In the genomic region with DNA sequence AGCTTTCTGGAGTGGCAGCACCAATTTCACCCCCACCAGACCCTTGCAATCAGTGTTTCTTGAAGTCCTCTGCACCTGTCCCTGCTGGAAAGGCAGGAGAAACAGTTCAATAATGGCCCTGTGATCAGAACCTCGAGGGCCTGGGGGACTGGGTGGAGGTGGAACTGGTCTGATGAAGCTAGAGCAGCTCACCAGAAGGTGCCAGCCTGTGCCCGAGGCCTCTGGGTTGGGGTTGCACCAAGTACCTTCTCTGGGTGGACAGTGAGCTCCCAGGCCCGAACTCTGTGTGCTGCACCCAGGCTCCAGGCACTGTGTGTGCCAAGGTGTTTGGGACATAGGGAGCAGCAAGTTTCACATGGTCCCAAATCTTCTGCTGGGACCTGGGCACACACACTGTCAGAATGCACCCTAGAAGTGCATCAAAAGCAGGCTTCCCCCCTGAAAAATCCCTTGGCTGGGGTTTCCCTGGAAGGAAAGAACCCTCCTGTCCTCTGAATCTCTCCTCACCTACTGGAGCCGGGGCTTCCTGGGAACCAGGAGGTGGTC, we compare ENCODE assay signal across 30 cellular contexts. TPM values are rescaled to one million over a fixed set of nuclear protein-coding genes. Genes with fewer than 3 reads are reported as not detected.
"Had no signal": no experiment of that assay in that cellular context is flagged by ENCODE, and none has a peak within 500 bp of the region (broad histone marks: within the 10 kb centered on the region; RNA-seq: fewer than 3 reads in every experiment).

No MANE protein-coding gene starts in this region.

- H3K4me3 ChIP-seq: body of pancreas, esophagus squamous epithelium had no signal

- H3K4me1 ChIP-seq: body of pancreas had no signal

- H3K4me3 Mint-ChIP-seq: activated CD4-positive, alpha-beta memory T cell treated with anti-CD3 and anti-CD28 coated beads, Interleukin-2, amount 10 ng/mL, durations not matched to agents 7 days and 5 days; activated CD4-positive, alpha-beta T cell treated with anti-CD3 and anti-CD28 coated beads for 36 hours; activated CD4-positive, alpha-beta T cell treated with anti-CD3 and anti-CD28 coated beads, Interleukin-2, amount 10 ng/mL, durations not matched to agents 24 days and 14 days; activated naive CD8-positive, alpha-beta T cell; activated T-cell treated with anti-CD3 and anti-CD28 coated beads, Interleukin-2, amount 50 U/mL, for 24 hours; activated T-cell treated with anti-CD3 and anti-CD28 coated beads, Interleukin-2, amount 50 U/mL, for 72 hours; effector memory CD8-positive, alpha-beta T cell had no signal

- DNase-seq: activated CD4-positive, alpha-beta memory T cell treated with anti-CD3 and anti-CD28 coated beads, Interleukin-2, amount 10 ng/mL, durations not matched to agents 7 days and 5 days; activated CD4-positive, alpha-beta T cell treated with anti-CD3 and anti-CD28 coated beads for 36 hours; activated CD4-positive, alpha-beta T cell treated with anti-CD3 and anti-CD28 coated beads, Interleukin-2, amount 10 ng/mL, durations not matched to agents 24 days and 14 days; activated CD4-positive, CD25-positive, alpha-beta regulatory T cell; activated CD4-positive, CD25-positive, alpha-beta regulatory T cell treated with anti-CD3 and anti-CD28 coated beads, Interleukin-2, amount 50 U/mL, for 72 hours; activated CD8-positive, alpha-beta memory T cell treated with anti-CD3 and anti-CD28 coated beads, Interleukin-2, amount 50 U/mL, for 48 hours; activated gamma-delta T cell; activated naive CD4-positive, alpha-beta T cell; activated naive CD4-positive, alpha-beta T cell treated with anti-CD3 and anti-CD28 coated beads, Interleukin-2, amount 50 U/mL, for 16 hours; activated T-cell treated with anti-CD3 and anti-CD28 coated beads for 4 hours; activated T-cell treated with anti-CD3 and anti-CD28 coated beads, Interleukin-2, amount 50 U/mL, for 24 hours; activated T-cell treated with anti-CD3 and anti-CD28 coated beads, Interleukin-2, amount 50 U/mL, for 72 hours; amygdala; aorta; body of pancreas; caudate nucleus; cortex of kidney; dermis blood vessel endothelial cell; effector CD4-positive, alpha-beta T cell; effector memory CD8-positive, alpha-beta T cell; esophagus squamous epithelium; foreskin melanocyte; T-helper 2 cell had no signal

- H3K9me3 Mint-ChIP-seq: activated CD4-positive, alpha-beta memory T cell treated with anti-CD3 and anti-CD28 coated beads, Interleukin-2, amount 10 ng/mL, durations not matched to agents 7 days and 5 days; activated CD4-positive, alpha-beta T cell treated with anti-CD3 and anti-CD28 coated beads, Interleukin-2, amount 10 ng/mL, durations not matched to agents 24 days and 14 days; activated T-cell treated with anti-CD3 and anti-CD28 coated beads, Interleukin-2, amount 50 U/mL, for 24 hours; activated T-cell treated with anti-CD3 and anti-CD28 coated beads, Interleukin-2, amount 50 U/mL, for 72 hours; effector memory CD8-positive, alpha-beta T cell had no signal

- ATAC-seq: activated CD4-positive, alpha-beta T cell treated with anti-CD3 and anti-CD28 coated beads for 36 hours; activated T-cell treated with anti-CD3 and anti-CD28 coated beads, Interleukin-2, amount 50 U/mL, for 72 hours; body of pancreas; effector memory CD8-positive, alpha-beta T cell had no signal

- H3K27me3 ChIP-seq: body of pancreas had no signal

- H3K36me3 ChIP-seq: esophagus squamous epithelium had no signal

- H3K27ac Mint-ChIP-seq: activated CD4-positive, alpha-beta memory T cell treated with anti-CD3 and anti-CD28 coated beads, Interleukin-2, amount 10 ng/mL, durations not matched to agents 7 days and 5 days; activated CD4-positive, alpha-beta T cell treated with anti-CD3 and anti-CD28 coated beads for 36 hours; activated CD4-positive, alpha-beta T cell treated with anti-CD3 and anti-CD28 coated beads, Interleukin-2, amount 10 ng/mL, durations not matched to agents 24 days and 14 days; activated naive CD8-positive, alpha-beta T cell; activated T-cell treated with anti-CD3 and anti-CD28 coated beads, Interleukin-2, amount 50 U/mL, for 24 hours; activated T-cell treated with anti-CD3 and anti-CD28 coated beads, Interleukin-2, amount 50 U/mL, for 72 hours; effector memory CD8-positive, alpha-beta T cell had no signal

- H3K4me1 Mint-ChIP-seq: activated CD4-positive, alpha-beta memory T cell treated with anti-CD3 and anti-CD28 coated beads, Interleukin-2, amount 10 ng/mL, durations not matched to agents 7 days and 5 days; activated CD4-positive, alpha-beta T cell treated with anti-CD3 and anti-CD28 coated beads for 36 hours; activated CD4-positive, alpha-beta T cell treated with anti-CD3 and anti-CD28 coated beads, Interleukin-2, amount 10 ng/mL, durations not matched to agents 24 days and 14 days had no signal

- H3K9me3 ChIP-seq: body of pancreas, esophagus squamous epithelium had no signal

- H3K27ac ChIP-seq: body of pancreas, epithelial cell of prostate, esophagus squamous epithelium had no signal

RNA-seq across cellular contexts. Expression of a gene that starts 17.3 kb away (rescaled TPM):
- total RNA-seq: activated CD4-positive, alpha-beta memory T cell treated with anti-CD3 and anti-CD28 coated beads, Interleukin-2, amount 10 ng/mL, durations not matched to agents 7 days and 5 days; activated CD4-positive, alpha-beta T cell treated with anti-CD3 and anti-CD28 coated beads for 36 hours; activated CD4-positive, alpha-beta T cell treated with anti-CD3 and anti-CD28 coated beads, Interleukin-2, amount 10 ng/mL, durations not matched to agents 24 days and 14 days; activated T-cell treated with anti-CD3 and anti-CD28 coated beads, Interleukin-2, amount 50 U/mL, for 72 hours; chondrocyte; endothelial cell of umbilical vein; fibroblast of lung; fibroblast of villous mesenchyme; T-helper 1 cell treated with Interleukin-12 subunit alpha and Interleukin-12 subunit beta and Interleukin-4 antibody, amounts not matched to agents 30 ng/mL and 1 ng/mL, for 36 hours had no signal
- polyA plus RNA-seq: endothelial cell of umbilical vein, fibroblast of lung had no signal

RNA-seq across cellular contexts. Expression of a gene that starts 31.3 kb away (rescaled TPM):
- total RNA-seq: activated CD4-positive, alpha-beta memory T cell treated with anti-CD3 and anti-CD28 coated beads, Interleukin-2, amount 10 ng/mL, durations not matched to agents 7 days and 5 days; activated T-cell treated with anti-CD3 and anti-CD28 coated beads, Interleukin-2, amount 50 U/mL, for 72 hours; T-helper 1 cell treated with Interleukin-12 subunit alpha and Interleukin-12 subunit beta and Interleukin-4 antibody, amounts not matched to agents 30 ng/mL and 1 ng/mL, for 36 hours had no signal
